9 cellular contexts compared by ENCODE assay signal in genomic region chr3:157532529-157533297, GRCh38. TPM values are rescaled to one million over a fixed set of nuclear protein-coding genes. Genes with fewer than 3 reads are reported as not detected.
DNase-seq lines count a peak whose midpoint lies in the region; ATAC-seq lines count a peak whose summit lies in the region.
"Had no signal": no experiment of that assay in that cellular context is flagged by ENCODE, and none has a peak within 500 bp of the region (broad histone marks: within the 10 kb centered on the region; RNA-seq: fewer than 3 reads in every experiment).

No MANE protein-coding gene starts in this region.

- no peak overlapping the region for H3K27ac Mint-ChIP-seq in activated naive CD8-positive, alpha-beta T cell treated with anti-CD3 and anti-CD28 coated beads for 36 hours
- H3K27ac Mint-ChIP-seq: activated naive CD4-positive, alpha-beta T cell treated with anti-CD3 and anti-CD28 coated beads, Interleukin-2, amount 50 U/mL, for 24 hours had no signal

- intact Hi-C loops in left ventricle myocardium superior (cut with micrococcal nuclease) = loop anchor here (5.0 kb wide), 1 partner anchor 40 kb away; no protein-coding TSS in a partner anchor
- intact Hi-C loops in sciatic nerve (cut with DNase I) = no loop called here

- peak; percentile 92 for ATAC-seq in GM21360 (IDR thresholded peaks at IDR 0.05; ENCODE audit: unreplicated experiment)
- peak; percentile 92 for ATAC-seq in HG03520 (IDR thresholded peaks at IDR 0.05; ENCODE audit: unreplicated experiment)
- peak; percentile 90 for ATAC-seq in left ventricle myocardium superior
- ATAC-seq in sciatic nerve = peak; percentile 95

- no peaks in the 10 kb centered on the region for H3K9me3 Mint-ChIP-seq in activated naive CD8-positive, alpha-beta T cell treated with anti-CD3 and anti-CD28 coated beads for 36 hours
- H3K9me3 Mint-ChIP-seq: activated naive CD4-positive, alpha-beta T cell treated with anti-CD3 and anti-CD28 coated beads, Interleukin-2, amount 50 U/mL, for 24 hours had no signal

- H3K4me1 Mint-ChIP-seq in activated naive CD8-positive, alpha-beta T cell treated with anti-CD3 and anti-CD28 coated beads for 36 hours = no peaks in the 10 kb centered on the region
- H3K4me1 Mint-ChIP-seq: activated naive CD4-positive, alpha-beta T cell treated with anti-CD3 and anti-CD28 coated beads, Interleukin-2, amount 50 U/mL, for 24 hours had no signal

- H3K36me3 Mint-ChIP-seq in activated naive CD8-positive, alpha-beta T cell treated with anti-CD3 and anti-CD28 coated beads for 36 hours = no peaks in the 10 kb centered on the region
- H3K36me3 Mint-ChIP-seq: activated naive CD4-positive, alpha-beta T cell treated with anti-CD3 and anti-CD28 coated beads, Interleukin-2, amount 50 U/mL, for 24 hours had no signal

- H3K27me3 Mint-ChIP-seq in activated naive CD8-positive, alpha-beta T cell treated with anti-CD3 and anti-CD28 coated beads for 36 hours = peaks cover 4% of the 10 kb centered on the region
- H3K27me3 Mint-ChIP-seq: activated naive CD4-positive, alpha-beta T cell treated with anti-CD3 and anti-CD28 coated beads, Interleukin-2, amount 50 U/mL, for 24 hours had no signal

- H3K4me3 Mint-ChIP-seq in activated naive CD8-positive, alpha-beta T cell treated with anti-CD3 and anti-CD28 coated beads for 36 hours = no peak overlapping the region
- H3K4me3 Mint-ChIP-seq: activated naive CD4-positive, alpha-beta T cell treated with anti-CD3 and anti-CD28 coated beads, Interleukin-2, amount 50 U/mL, for 24 hours had no signal

- peak; percentile 91 for DNase-seq in Daoy (ENCODE audit: low read depth)
- DNase-seq in NCI-H446 treated with DMSO at 0.1 percent for 48 hours (lab: John Stamatoyannopoulos, UW) = peak; percentile 63
- peak; percentile 7 for DNase-seq in activated naive CD8-positive, alpha-beta T cell treated with anti-CD3 and anti-CD28 coated beads for 36 hours
- no peak for DNase-seq in left ventricle myocardium superior
- no peak for DNase-seq in sciatic nerve (ENCODE audit: low spot score)
- DNase-seq in stimulated activated CD4-positive, alpha-beta T cell treated with anti-CD3 and anti-CD28 coated beads, Interleukin-15, amount 100 ng/mL, for 24 hours = no peak

RNA-seq across cellular contexts. Expression of gene VEPH1, which starts 29.5 kb away (rescaled TPM):
- 74.1 and 87.1 TPM in 2 replicates for total RNA-seq in Daoy (2014; rRNA removed; shearing (Covaris generic))
- not detected for total RNA-seq in activated naive CD8-positive, alpha-beta T cell treated with anti-CD3 and anti-CD28 coated beads for 36 hours
- 0.25 TPM for total RNA-seq in left ventricle myocardium superior
- 1.0 TPM for total RNA-seq in sciatic nerve

Comparison
In these comparisons a context has a peak if more than half of its experiments do, and no peak if none do; other contexts are left out.
1. DNase-seq: peak in Daoy (single experiment), NCI-H446 treated with DMSO at 0.1 percent for 48 hours (single experiment) and activated naive CD8-positive, alpha-beta T cell treated with anti-CD3 and anti-CD28 coated beads for 36 hours (single experiment); none in left ventricle myocardium superior (single experiment), sciatic nerve (single experiment) and stimulated activated CD4-positive, alpha-beta T cell treated with anti-CD3 and anti-CD28 coated beads, Interleukin-15, amount 100 ng/mL, for 24 hours (single experiment).
2. RNA of gene VEPH1, which starts 29.5 kb away (total RNA-seq): 74.1 to 87.1 TPM in Daoy; 1.0 TPM in sciatic nerve (single experiment), 0.25 TPM in left ventricle myocardium superior (single experiment) and not detected in activated naive CD8-positive, alpha-beta T cell treated with anti-CD3 and anti-CD28 coated beads for 36 hours; every median in the first group is over 10 times any median in the second.
3. Peak in every context shown above with its lines, with median percentiles within 50 percentile points of each other: ATAC-seq.